16 cellular contexts compared by ENCODE assay signal in the genomic region with DNA sequence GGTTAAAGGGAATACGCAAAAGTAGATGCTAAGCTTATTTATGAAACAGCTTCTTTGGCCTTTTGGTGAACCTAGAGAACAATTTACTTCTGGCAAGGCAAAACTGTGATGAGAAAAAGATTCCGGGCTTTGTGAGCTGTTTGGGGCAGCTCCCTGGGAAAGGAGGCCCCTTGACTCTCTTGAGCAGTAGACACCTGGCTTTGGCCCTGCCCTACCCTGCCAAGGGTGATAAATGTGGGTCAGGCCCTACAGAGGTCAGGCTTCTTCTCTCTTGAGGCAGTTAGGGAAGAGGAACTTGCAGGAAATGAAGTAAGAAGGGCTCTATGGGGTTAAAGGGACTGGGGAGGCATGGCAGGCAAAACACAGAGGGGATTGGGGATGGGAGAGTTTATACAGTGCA.
DNase-seq lines count a peak whose midpoint lies in the region; ATAC-seq and TF ChIP-seq lines count a peak whose summit lies in the region.
"Had no signal": no experiment of that assay in that cellular context is flagged by ENCODE, and none has a peak within 500 bp of the region (broad histone marks: within the 10 kb centered on the region; RNA-seq: fewer than 3 reads in every experiment).

No MANE protein-coding gene starts in this region.

- no peak overlapping the region for H4K5ac ChIP-seq in mesendoderm (ENCODE audit: low read length)

- CTCF ChIA-PET in Caco-2 (lab: Charles Lee): no interaction called here
- CTCF ChIA-PET in activated CD4-positive, alpha-beta memory T cell treated with anti-CD3 and anti-CD28 coated beads, Interleukin-2, amount 10 ng/mL, durations not matched to agents 7 days and 5 days (lab: Charles Lee): no interaction called here

- intact Hi-C loops in Caco-2 (cut with micrococcal nuclease; ENCODE audit: unreplicated experiment): no loop called here

- H3K23ac ChIP-seq in mesendoderm (ENCODE audit: low read length): no peak overlapping the region

- ATAC-seq in CD4-positive, CD25-positive, alpha-beta regulatory T cell (ENCODE audit: low read depth in 2 of 2): no peak

- H3K4me2 ChIP-seq in mesendoderm (ENCODE audit: low read length): no peak overlapping the region

- H3K27ac Mint-ChIP-seq in CD4-positive, CD25-positive, alpha-beta regulatory T cell: peak overlapping the region; percentile 99 to 100 (median 99)
- H3K27ac Mint-ChIP-seq in Caco-2 (ENCODE audit: unreplicated experiment): peak overlapping the region; percentile 58
- peak overlapping the region; percentile 86 for H3K27ac Mint-ChIP-seq in activated CD4-positive, alpha-beta memory T cell treated with anti-CD3 and anti-CD28 coated beads, Interleukin-2, amount 10 ng/mL, durations not matched to agents 7 days and 5 days
- H3K27ac Mint-ChIP-seq: dendritic cell treated with granulocyte-macrophage colony-stimulating factor and Interleukin-4, amounts not matched to agents 40 ng/mL and 50 ng/mL, for 4 days had no signal

- POLR2A ChIA-PET in Caco-2 (lab: Charles Lee): no interaction called here
- POLR2A ChIA-PET in activated CD4-positive, alpha-beta memory T cell treated with anti-CD3 and anti-CD28 coated beads, Interleukin-2, amount 10 ng/mL, durations not matched to agents 7 days and 5 days (lab: Charles Lee): no interaction called here

- no peak overlapping the region for H4K8ac ChIP-seq in mesendoderm (ENCODE audit: low read depth, low read length)

- peak overlapping the region; percentile 43 for H3K4ac ChIP-seq in mesendoderm (ENCODE audit: low read depth, low read length)

- H3K27ac ChIP-seq in CD4-positive, CD25-positive, alpha-beta regulatory T cell (ENCODE audit: insufficient read depth, low read length, poor library complexity, severe bottlenecking): peak overlapping the region; percentile 93
- H3K27ac ChIP-seq in mesendoderm (ENCODE audit: low read depth, low read length) (no peak overlapping the region), WERI-Rb-1 (no peak overlapping the region)

- H3K36me3 ChIP-seq in CD4-positive, CD25-positive, alpha-beta regulatory T cell (ENCODE audit: control insufficient read depth, insufficient read depth, low read length): no peaks in the 10 kb centered on the region
- H3K36me3 ChIP-seq in Caco-2 (ENCODE audit: control insufficient read depth, insufficient read depth, low read length): no peaks in the 10 kb centered on the region
- no peaks in the 10 kb centered on the region for H3K36me3 ChIP-seq in mesendoderm (ENCODE audit: control insufficient read depth, insufficient read depth, low read length)
- H3K36me3 ChIP-seq in WERI-Rb-1: no peaks in the 10 kb centered on the region
- H3K36me3 ChIP-seq: tibial nerve had no signal

- H3K27me3 ChIP-seq in CD4-positive, CD25-positive, alpha-beta regulatory T cell (ENCODE audit: control insufficient read depth, insufficient read depth, low read length): no peaks in the 10 kb centered on the region
- H3K27me3 ChIP-seq in Caco-2 (replicated peaks; ENCODE audit: control insufficient read depth, insufficient read depth, low read length) (no peaks in the 10 kb centered on the region), mesendoderm (ENCODE audit: insufficient read depth, low read length, poor library complexity) (no peaks in the 10 kb centered on the region), WERI-Rb-1 (ENCODE audit: insufficient read depth, low read depth, severe bottlenecking) (peaks cover 14% of the 10 kb centered on the region)
- H3K27me3 ChIP-seq: tibial nerve had no signal

- H3K4me1 ChIP-seq in CD4-positive, CD25-positive, alpha-beta regulatory T cell (ENCODE audit: control insufficient read depth, insufficient read depth, low read length, poor library complexity, severe bottlenecking): peaks cover 59% of the 10 kb centered on the region
- H3K4me1 ChIP-seq in Caco-2: no peaks in the 10 kb centered on the region
- H3K4me1 ChIP-seq in mesendoderm (ENCODE audit: control insufficient read depth, low read depth, low read length): no peaks in the 10 kb centered on the region

- H3K4me3 Mint-ChIP-seq in CD4-positive, CD25-positive, alpha-beta regulatory T cell: peak overlapping the region; percentile 64 to 76 (median 72)
- no peak overlapping the region for H3K4me3 Mint-ChIP-seq in Caco-2 (ENCODE audit: unreplicated experiment)
- H3K4me3 Mint-ChIP-seq in activated CD4-positive, alpha-beta memory T cell treated with anti-CD3 and anti-CD28 coated beads, Interleukin-2, amount 10 ng/mL, durations not matched to agents 7 days and 5 days: no peak overlapping the region
- H3K4me3 Mint-ChIP-seq: dendritic cell treated with granulocyte-macrophage colony-stimulating factor and Interleukin-4, amounts not matched to agents 40 ng/mL and 50 ng/mL, for 4 days had no signal

- no peaks in the 10 kb centered on the region for H3K9me3 ChIP-seq in CD4-positive, CD25-positive, alpha-beta regulatory T cell (ENCODE audit: control insufficient read depth in 2 of 2, low read length in 2 of 2)
- no peaks in the 10 kb centered on the region for H3K9me3 ChIP-seq in Caco-2
- no peaks in the 10 kb centered on the region for H3K9me3 ChIP-seq in WERI-Rb-1 (ENCODE audit: severe bottlenecking)
- H3K9me3 ChIP-seq: tibial nerve had no signal

- H3K18ac ChIP-seq in mesendoderm (ENCODE audit: low read length): no peak overlapping the region

- no peak overlapping the region for H2BK15ac ChIP-seq in mesendoderm (replicated peaks; ENCODE audit: low read depth)

- H3K4me3 ChIP-seq in CD4-positive, CD25-positive, alpha-beta regulatory T cell (ENCODE audit: low read depth, low read length): peak overlapping the region; percentile 26
- H3K4me3 ChIP-seq in Caco-2 (ENCODE audit: low read depth, low read length) (no peak overlapping the region), mesendoderm (ENCODE audit: low read length) (no peak overlapping the region), WERI-Rb-1 (ENCODE audit: low read depth, low read length) (no peak overlapping the region)
- H3K4me3 ChIP-seq: tibial nerve had no signal

- H3K56ac ChIP-seq in mesendoderm (ENCODE audit: low read length): no peak overlapping the region

- no peaks in the 10 kb centered on the region for H3K27me3 Mint-ChIP-seq in CD4-positive, CD25-positive, alpha-beta regulatory T cell
- H3K27me3 Mint-ChIP-seq in Caco-2 (ENCODE audit: insufficient read depth, unreplicated experiment): no peaks in the 10 kb centered on the region
- no peaks in the 10 kb centered on the region for H3K27me3 Mint-ChIP-seq in activated CD4-positive, alpha-beta memory T cell treated with anti-CD3 and anti-CD28 coated beads, Interleukin-2, amount 10 ng/mL, durations not matched to agents 7 days and 5 days

- no peaks in the 10 kb centered on the region for H3K79me2 ChIP-seq in mesendoderm (ENCODE audit: control insufficient read depth, insufficient read depth, low read length)

- H3K4me1 Mint-ChIP-seq in CD4-positive, CD25-positive, alpha-beta regulatory T cell: peaks cover 19 to 92% (median 54%) of the 10 kb centered on the region in 4 donors
- peaks cover 16% of the 10 kb centered on the region for H3K4me1 Mint-ChIP-seq in Caco-2 (ENCODE audit: low read depth, unreplicated experiment)
- peaks cover 40% of the 10 kb centered on the region for H3K4me1 Mint-ChIP-seq in activated CD4-positive, alpha-beta memory T cell treated with anti-CD3 and anti-CD28 coated beads, Interleukin-2, amount 10 ng/mL, durations not matched to agents 7 days and 5 days

- peaks cover 0 to 6% (median 0%) of the 10 kb centered on the region in 7 donors for H3K9me3 Mint-ChIP-seq in CD4-positive, CD25-positive, alpha-beta regulatory T cell
- no peaks in the 10 kb centered on the region for H3K9me3 Mint-ChIP-seq in Caco-2 (ENCODE audit: unreplicated experiment)
- peaks cover under 1% of the 10 kb centered on the region for H3K9me3 Mint-ChIP-seq in activated CD4-positive, alpha-beta memory T cell treated with anti-CD3 and anti-CD28 coated beads, Interleukin-2, amount 10 ng/mL, durations not matched to agents 7 days and 5 days

- peaks cover 26% of the 10 kb centered on the region for H3K36me3 Mint-ChIP-seq in CD4-positive, CD25-positive, alpha-beta regulatory T cell
- H3K36me3 Mint-ChIP-seq in Caco-2 (ENCODE audit: insufficient read depth, unreplicated experiment): no peaks in the 10 kb centered on the region
- peaks cover 8% of the 10 kb centered on the region for H3K36me3 Mint-ChIP-seq in activated CD4-positive, alpha-beta memory T cell treated with anti-CD3 and anti-CD28 coated beads, Interleukin-2, amount 10 ng/mL, durations not matched to agents 7 days and 5 days (ENCODE audit: low read depth)

- H3K9ac ChIP-seq in mesendoderm (ENCODE audit: low read length): no peak overlapping the region

- BruUV-seq in Caco-2 (replicated peaks; lab: Mats Ljungman, UMichigan): no TSS peak

- WGBS in mesendoderm (ENCODE audit: extremely low coverage, insufficient coverage, low lambda C conversion rate): no CpG with 5 or more reads among the region's 2 CpGs

- H2BK120ac ChIP-seq in mesendoderm (ENCODE audit: low read depth, low read length): no peak overlapping the region

- no peak for DNase-seq in CD4-positive, CD25-positive, alpha-beta regulatory T cell
- DNase-seq in Caco-2 (no peak), mesendoderm (no peak), NCI-H2107 (lab: John Stamatoyannopoulos, UW) (no peak), WERI-Rb-1 (no peak), SK-N-DZ (ENCODE audit: low spot score) (no peak), NCI-H1436 treated with DMSO at 0.1 percent for 48 hours (lab: John Stamatoyannopoulos, UW) (no peak)
- DNase-seq in activated CD4-positive, alpha-beta memory T cell treated with anti-CD3 and anti-CD28 coated beads, Interleukin-2, amount 10 ng/mL, durations not matched to agents 7 days and 5 days: no peak
- DNase-seq: C1 segment of cervical spinal cord; DND-41; IMR-90; NCI-H2227 treated with DMSO at 0.1 percent for 48 hours; SIG-M5; stimulated activated CD4-positive, alpha-beta T cell treated with anti-CD3 and anti-CD28 coated beads, Interleukin-1b, Interleukin-23, amount 100 ng/mL, for 48 hours had no signal

- no peak overlapping the region for H2AK5ac ChIP-seq in mesendoderm (ENCODE audit: low read length)

- TF ChIP-seq CTCF in Caco-2 (IDR thresholded peaks at IDR 0.05; ENCODE audit: insufficient read depth in 1 of 2, low read depth in 1 of 2, low read length in 1 of 2, severe bottlenecking in 1 of 2, unreplicated experiment in 1 of 2) (no peak), WERI-Rb-1 (IDR thresholded peaks at IDR 0.05; ENCODE audit: low read depth, low read length) (no peak)

- no peaks in the 10 kb centered on the region for H3K79me1 ChIP-seq in mesendoderm (ENCODE audit: low read length)

- no peak overlapping the region for H2BK5ac ChIP-seq in mesendoderm (ENCODE audit: low read length)

Comparison
In these comparisons a context has a peak if more than half of its experiments do, and no peak if none do; other contexts are left out.
1. H3K4me3 Mint-ChIP-seq: peak in CD4-positive, CD25-positive, alpha-beta regulatory T cell (4 of 4); none in Caco-2 (single experiment) and activated CD4-positive, alpha-beta memory T cell treated with anti-CD3 and anti-CD28 coated beads, Interleukin-2, amount 10 ng/mL, durations not matched to agents 7 days and 5 days (single experiment).
2. Peak in every context shown above with its lines, with median percentiles within 50 percentile points of each other: H3K27ac Mint-ChIP-seq.